Comparison of ENCODE assay signal across 22 cellular contexts in the genomic region with DNA sequence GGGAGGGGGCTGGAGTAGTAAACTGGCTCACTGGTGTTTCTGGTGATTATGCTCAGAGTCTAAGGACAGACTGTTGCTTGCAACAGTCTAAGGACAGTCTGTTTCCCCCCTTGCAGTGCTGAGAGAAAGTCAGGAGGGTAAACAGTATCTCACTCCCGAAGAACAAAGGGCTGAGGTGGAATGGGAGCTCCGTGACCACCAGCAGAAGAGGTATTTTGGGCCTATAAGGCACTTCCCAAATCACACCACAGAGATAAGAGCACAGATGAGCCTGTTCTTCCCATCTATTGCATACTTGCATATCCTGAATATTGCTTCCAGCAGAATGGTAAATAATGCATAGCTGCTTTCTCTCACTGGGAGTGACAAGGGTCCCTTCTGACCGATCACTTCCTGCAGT.
DNase-seq lines count a peak whose midpoint lies in the region; ATAC-seq and TF ChIP-seq lines count a peak whose summit lies in the region.
"Had no signal": no experiment of that assay in that cellular context is flagged by ENCODE, and none has a peak within 500 bp of the region (broad histone marks: within the 10 kb centered on the region; RNA-seq: fewer than 3 reads in every experiment).

No MANE protein-coding gene starts in this region.

- H3K27ac Mint-ChIP-seq in WTC11 (peak overlapping the region; percentile 2; the same call in 1 of the 2 replicates), nephron progenitor cell (peak overlapping the region; percentile 87)
- H3K27ac Mint-ChIP-seq: B cell; CD4-positive, CD25-positive, alpha-beta regulatory T cell; CD8-positive, alpha-beta T cell; HFFc6 had no signal

- H3K4me1 Mint-ChIP-seq in WTC11: peaks cover 15% of the 10 kb centered on the region
- H3K4me1 Mint-ChIP-seq in nephron progenitor cell: peaks cover 20% of the 10 kb centered on the region
- H3K4me1 Mint-ChIP-seq: B cell; CD4-positive, CD25-positive, alpha-beta regulatory T cell had no signal

- H3K9me3 Mint-ChIP-seq in WTC11: peaks cover 19% of the 10 kb centered on the region
- peaks cover 18% of the 10 kb centered on the region for H3K9me3 Mint-ChIP-seq in nephron progenitor cell

- peak; percentile 43; the same call in 1 of the 2 replicates for ATAC-seq in WTC11
- no peak for ATAC-seq in GM19455 (IDR thresholded peaks at IDR 0.05; ENCODE audit: unreplicated experiment)
- ATAC-seq: CD8-positive, alpha-beta T cell; GM12878 had no signal

- H3K27me3 Mint-ChIP-seq in WTC11 (ENCODE audit: low read depth) (no peaks in the 10 kb centered on the region), nephron progenitor cell (ENCODE audit: low read depth, poor library complexity) (peaks cover 2% of the 10 kb centered on the region)
- H3K27me3 Mint-ChIP-seq: B cell; CD4-positive, CD25-positive, alpha-beta regulatory T cell had no signal

- CTCF ChIA-PET in WTC11 (lab: Charles Lee): no interaction called here

- H3K36me3 ChIP-seq in Peyer's patch: no peaks in the 10 kb centered on the region
- H3K36me3 ChIP-seq: BLaER1 had no signal

- H3K4me3 ChIP-seq in Peyer's patch: no peak overlapping the region
- H3K4me3 ChIP-seq: BLaER1, GM12878 had no signal

- no peak for TF ChIP-seq POLR2A in Peyer's patch (IDR thresholded peaks at IDR 0.05)

- no peaks in the 10 kb centered on the region for H3K4me1 ChIP-seq in Peyer's patch
- H3K4me1 ChIP-seq: BLaER1, Caco-2 had no signal

- no peaks in the 10 kb centered on the region for H3K27me3 ChIP-seq in Peyer's patch
- H3K27me3 ChIP-seq: BLaER1 had no signal

- POLR2A ChIA-PET in WTC11 (lab: Charles Lee): no interaction called here

- DNase-seq in ELF-1 (ENCODE audit: low read depth, low spot score) (peak; percentile 52), WTC11 (ENCODE audit: low spot score) (no peak), islet precursor cell (peak; percentile 72), nephron progenitor cell (no peak), Peyer's patch (no peak), substantia nigra (lab: John Stamatoyannopoulos, UW) (no peak)
- no peak for DNase-seq in activated CD4-positive, CD25-positive, alpha-beta regulatory T cell (lab: John Stamatoyannopoulos, UW)
- DNase-seq: Caco-2; CD4-positive, CD25-positive, alpha-beta regulatory T cell; CD8-positive, alpha-beta T cell; DMS153; DND-41; GDM1; GOT3; H7; HFFc6 had no signal

- H3K27ac ChIP-seq in Peyer's patch (no peak overlapping the region), substantia nigra (ENCODE audit: low read depth, low read length, poor library complexity, severe bottlenecking) (no peak overlapping the region)
- H3K27ac ChIP-seq: 22Rv1, BLaER1, C4-2B had no signal

- H3K4me3 Mint-ChIP-seq in WTC11 (no peak overlapping the region), nephron progenitor cell (no peak overlapping the region)
- H3K4me3 Mint-ChIP-seq: B cell; CD4-positive, CD25-positive, alpha-beta regulatory T cell; CD8-positive, alpha-beta T cell; HFFc6 had no signal

- no peak for TF ChIP-seq CTCF in WTC11 (IDR thresholded peaks at IDR 0.05)
- TF ChIP-seq CTCF in nephron progenitor cell (IDR thresholded peaks at IDR 0.05): no peak
- TF ChIP-seq CTCF in Peyer's patch (IDR thresholded peaks at IDR 0.05): no peak

- H3K36me3 Mint-ChIP-seq in WTC11: peaks cover 7% of the 10 kb centered on the region
- H3K36me3 Mint-ChIP-seq in nephron progenitor cell (ENCODE audit: low read depth): peaks cover 11% of the 10 kb centered on the region
- H3K36me3 Mint-ChIP-seq: CD4-positive, CD25-positive, alpha-beta regulatory T cell; CD8-positive, alpha-beta T cell had no signal

- no peaks in the 10 kb centered on the region for H3K9me3 ChIP-seq in Peyer's patch
- H3K9me3 ChIP-seq: BLaER1, Caco-2 had no signal

TF ChIP-seq in WTC11, 78 proteins besides CTCF, POLR2A, EP300 and RAD21 (continues in another document):
- TF ChIP-seq SMAD3 (CRISPR knock-in tag; IDR thresholded peaks at IDR 0.05; ENCODE audit: borderline replicate concordance) (no peak), SMAD4 (CRISPR knock-in tag; IDR thresholded peaks at IDR 0.05) (no peak), ELF4 (CRISPR knock-in tag; IDR thresholded peaks at IDR 0.05; ENCODE audit: low read depth) (no peak), ZNF281 (CRISPR knock-in tag; IDR thresholded peaks at IDR 0.05) (no peak), ZNF138 (CRISPR knock-in tag; conservative IDR thresholded peaks at IDR 0.05) (no peak), CDX4 (CRISPR knock-in tag; IDR thresholded peaks at IDR 0.05; ENCODE audit: borderline replicate concordance) (no peak), ZNF671 (CRISPR knock-in tag; IDR thresholded peaks at IDR 0.05) (no peak), ERG (CRISPR knock-in tag; IDR thresholded peaks at IDR 0.05) (no peak), ZNF121 (CRISPR knock-in tag; IDR thresholded peaks at IDR 0.05) (no peak), MAX (CRISPR knock-in tag; IDR thresholded peaks at IDR 0.05) (no peak), ZNF317 (CRISPR knock-in tag; IDR thresholded peaks at IDR 0.05; ENCODE audit: borderline replicate concordance, low read depth) (no peak)
- TF ChIP-seq, protein P1, sequence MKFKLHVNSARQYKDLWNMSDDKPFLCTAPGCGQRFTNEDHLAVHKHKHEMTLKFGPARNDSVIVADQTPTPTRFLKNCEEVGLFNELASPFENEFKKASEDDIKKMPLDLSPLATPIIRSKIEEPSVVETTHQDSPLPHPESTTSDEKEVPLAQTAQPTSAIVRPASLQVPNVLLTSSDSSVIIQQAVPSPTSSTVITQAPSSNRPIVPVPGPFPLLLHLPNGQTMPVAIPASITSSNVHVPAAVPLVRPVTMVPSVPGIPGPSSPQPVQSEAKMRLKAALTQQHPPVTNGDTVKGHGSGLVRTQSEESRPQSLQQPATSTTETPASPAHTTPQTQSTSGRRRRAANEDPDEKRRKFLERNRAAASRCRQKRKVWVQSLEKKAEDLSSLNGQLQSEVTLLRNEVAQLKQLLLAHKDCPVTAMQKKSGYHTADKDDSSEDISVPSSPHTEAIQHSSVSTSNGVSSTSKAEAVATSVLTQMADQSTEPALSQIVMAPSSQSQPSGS (CRISPR knock-in tag; IDR thresholded peaks at IDR 0.05; ENCODE audit: borderline replicate concordance, low read depth): no peak
- TF ChIP-seq, protein P2, sequence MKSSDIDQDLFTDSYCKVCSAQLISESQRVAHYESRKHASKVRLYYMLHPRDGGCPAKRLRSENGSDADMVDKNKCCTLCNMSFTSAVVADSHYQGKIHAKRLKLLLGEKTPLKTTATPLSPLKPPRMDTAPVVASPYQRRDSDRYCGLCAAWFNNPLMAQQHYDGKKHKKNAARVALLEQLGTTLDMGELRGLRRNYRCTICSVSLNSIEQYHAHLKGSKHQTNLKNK (CRISPR knock-in tag; IDR thresholded peaks at IDR 0.05): no peak
- TF ChIP-seq, protein P3, sequence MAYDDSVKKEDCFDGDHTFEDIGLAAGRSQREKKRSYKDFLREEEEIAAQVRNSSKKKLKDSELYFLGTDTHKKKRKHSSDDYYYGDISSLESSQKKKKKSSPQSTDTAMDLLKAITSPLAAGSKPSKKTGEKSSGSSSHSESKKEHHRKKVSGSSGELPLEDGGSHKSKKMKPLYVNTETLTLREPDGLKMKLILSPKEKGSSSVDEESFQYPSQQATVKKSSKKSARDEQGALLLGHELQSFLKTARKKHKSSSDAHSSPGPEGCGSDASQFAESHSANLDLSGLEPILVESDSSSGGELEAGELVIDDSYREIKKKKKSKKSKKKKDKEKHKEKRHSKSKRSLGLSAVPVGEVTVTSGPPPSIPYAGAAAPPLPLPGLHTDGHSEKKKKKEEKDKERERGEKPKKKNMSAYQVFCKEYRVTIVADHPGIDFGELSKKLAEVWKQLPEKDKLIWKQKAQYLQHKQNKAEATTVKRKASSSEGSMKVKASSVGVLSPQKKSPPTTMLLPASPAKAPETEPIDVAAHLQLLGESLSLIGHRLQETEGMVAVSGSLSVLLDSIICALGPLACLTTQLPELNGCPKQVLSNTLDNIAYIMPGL (CRISPR knock-in tag; IDR thresholded peaks at IDR 0.05): no peak

Comparison
In these comparisons a context has a peak if more than half of its experiments do, and no peak if none do; other contexts are left out.
1. DNase-seq: peak in ELF-1 (single experiment) and islet precursor cell (single experiment); none in WTC11 (single experiment), nephron progenitor cell (single experiment), Peyer's patch (0 of 3), substantia nigra (0 of 49) and activated CD4-positive, CD25-positive, alpha-beta regulatory T cell (0 of 4).